8 cellular contexts compared by ENCODE assay signal in the genomic region with DNA sequence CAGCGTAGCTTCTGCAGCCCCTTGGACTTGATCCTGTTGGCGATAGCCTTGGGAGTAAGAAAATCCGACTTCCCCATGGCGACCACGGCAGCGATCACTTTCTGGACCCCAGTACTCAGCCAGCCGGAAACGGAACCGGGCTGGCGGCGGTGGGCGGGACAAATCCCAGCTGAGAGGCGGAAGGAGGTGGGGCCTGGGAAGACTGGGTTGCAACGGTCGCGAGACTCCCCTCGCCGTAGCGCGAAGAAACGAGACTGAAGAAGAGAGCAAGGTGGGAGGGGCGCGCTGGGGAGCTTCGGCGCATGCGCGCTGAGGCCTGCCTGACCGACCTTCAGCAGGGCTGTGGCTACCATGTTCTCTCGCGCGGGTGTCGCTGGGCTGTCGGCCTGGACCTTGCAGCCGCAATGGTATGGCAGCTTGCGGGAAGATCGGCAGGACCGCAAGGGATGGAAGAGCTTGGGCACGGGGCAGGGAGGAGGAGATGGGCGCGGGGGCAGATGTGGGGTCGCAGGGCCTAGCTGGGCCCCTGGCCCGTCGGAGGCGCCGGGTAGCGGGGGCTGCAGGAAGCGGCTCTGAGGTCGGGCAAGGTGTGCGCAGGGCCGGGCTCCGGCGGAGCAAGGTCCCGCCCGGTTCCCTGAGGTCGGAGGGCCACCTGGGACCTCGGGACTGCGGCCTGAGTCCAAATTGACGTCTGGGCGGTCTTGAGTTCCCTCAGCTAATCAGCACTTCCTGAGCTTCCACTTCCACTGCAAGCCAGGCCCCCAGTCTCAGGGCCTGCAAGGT. TPM values are rescaled to one million over a fixed set of nuclear protein-coding genes. Genes with fewer than 3 reads are reported as not detected.
DNase-seq lines count a peak whose midpoint lies in the region; ATAC-seq and TF ChIP-seq lines count a peak whose summit lies in the region.

A gene (plus strand): TSS at position 321 of the 783 bp plus-strand sequence. CDS start 31 bp downstream, at position 352.
A gene with protein sequence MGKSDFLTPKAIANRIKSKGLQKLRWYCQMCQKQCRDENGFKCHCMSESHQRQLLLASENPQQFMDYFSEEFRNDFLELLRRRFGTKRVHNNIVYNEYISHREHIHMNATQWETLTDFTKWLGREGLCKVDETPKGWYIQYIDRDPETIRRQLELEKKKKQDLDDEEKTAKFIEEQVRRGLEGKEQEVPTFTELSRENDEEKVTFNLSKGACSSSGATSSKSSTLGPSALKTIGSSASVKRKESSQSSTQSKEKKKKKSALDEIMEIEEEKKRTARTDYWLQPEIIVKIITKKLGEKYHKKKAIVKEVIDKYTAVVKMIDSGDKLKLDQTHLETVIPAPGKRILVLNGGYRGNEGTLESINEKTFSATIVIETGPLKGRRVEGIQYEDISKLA (minus strand): TSS at position 137 of the 783 bp plus-strand sequence. CDS start 60 bp downstream, at position 77.

- H3K27me3 ChIP-seq in SU-DHL-6 (ENCODE audit: low read length) (no peaks in the 10 kb centered on the region), cardiac muscle cell (no peaks in the 10 kb centered on the region), trophoblast cell (ENCODE audit: insufficient read depth, low read length) (no peaks in the 10 kb centered on the region), upper lobe of left lung (no peaks in the 10 kb centered on the region)

- POLR2A ChIA-PET in activated naive CD8-positive, alpha-beta T cell treated with anti-CD3 and anti-CD28 coated beads, Interleukin-2, amount 10 ng/mL, durations not matched to agents 7 days and 5 days (lab: Charles Lee), result interaction anchor here (0.6 to 1.7 kb wide), 16 partner anchors 10 to 615 kb away, joined by 3 to 43 read pairs (median 4); a partner anchor contains a TSS

- H3K27ac Mint-ChIP-seq in activated naive CD8-positive, alpha-beta T cell treated with anti-CD3 and anti-CD28 coated beads, Interleukin-2, amount 10 ng/mL, durations not matched to agents 7 days and 5 days, result no peak within 1 kb of the TSS

- peaks cover 12% of the 10 kb centered on the region for H3K79me1 ChIP-seq in trophoblast cell (ENCODE audit: low read length)

- H3K9me2 ChIP-seq in SU-DHL-6 (replicated peaks; ENCODE audit: insufficient read depth, low read length), result no peaks in the 10 kb centered on the region

- no peaks in the 10 kb centered on the region for H3K27me3 Mint-ChIP-seq in activated naive CD8-positive, alpha-beta T cell treated with anti-CD3 and anti-CD28 coated beads, Interleukin-2, amount 10 ng/mL, durations not matched to agents 7 days and 5 days

- H2AFZ ChIP-seq in SU-DHL-6 (ENCODE audit: low read depth, low read length, severe bottlenecking), result peak within 1 kb of the TSS; percentile 76
- H2AFZ ChIP-seq in trophoblast cell (ENCODE audit: insufficient read depth, low read length, poor library complexity), result peak within 1 kb of the TSS; percentile 90

- peaks cover 99% of the 10 kb centered on the region for H3K79me2 ChIP-seq in SU-DHL-6 (ENCODE audit: insufficient read depth, low read length)
- H3K79me2 ChIP-seq in trophoblast cell (ENCODE audit: control insufficient read depth, insufficient read depth, low read length, poor library complexity), result peaks cover 19% of the 10 kb centered on the region

- H3K4me3 ChIP-seq in GM12864 (ENCODE audit: low read depth, low read length), result peak within 1 kb of the TSS; percentile 70
- H3K4me3 ChIP-seq in SU-DHL-6 (ENCODE audit: insufficient read depth, low read length, poor library complexity, severe bottlenecking), result peak within 1 kb of the TSS; percentile 72
- peak within 1 kb of the TSS; percentile 58 for H3K4me3 ChIP-seq in cardiac muscle cell
- H3K4me3 ChIP-seq in trophoblast cell (ENCODE audit: low read depth, low read length), result peak within 1 kb of the TSS; percentile 94
- peak within 1 kb of the TSS; percentile 67 to 91 (median 80) for H3K4me3 ChIP-seq in upper lobe of left lung

- no peaks in the 10 kb centered on the region for H3K9me3 ChIP-seq in SU-DHL-6 (ENCODE audit: insufficient read depth, low read length)
- H3K9me3 ChIP-seq in cardiac muscle cell (ENCODE audit: low read depth), result no peaks in the 10 kb centered on the region
- no peaks in the 10 kb centered on the region for H3K9me3 ChIP-seq in trophoblast cell (ENCODE audit: insufficient read depth, low read depth, low read length)
- H3K9me3 ChIP-seq in upper lobe of left lung, result no peaks in the 10 kb centered on the region

- H3K36me3 ChIP-seq in SU-DHL-6 (ENCODE audit: low read length) (no peaks in the 10 kb centered on the region), cardiac muscle cell (no peaks in the 10 kb centered on the region), trophoblast cell (ENCODE audit: control insufficient read depth in 1 of 2, insufficient read depth in 2 of 2, low read length in 2 of 2) (peaks cover 0 to 6% of the 10 kb centered on the region in 2 experiments), upper lobe of left lung (no peaks in the 10 kb centered on the region)

- H3K4ac ChIP-seq in trophoblast cell (ENCODE audit: low read depth, low read length), result peak within 1 kb of the TSS; percentile 98

- no peak within 1 kb of the TSS for H2BK12ac ChIP-seq in trophoblast cell (ENCODE audit: low read length)

- ATAC-seq in HG02642 (IDR thresholded peaks at IDR 0.05; ENCODE audit: poor library complexity, unreplicated experiment), result peak; percentile 96
- peak; percentile 96 for ATAC-seq in activated naive CD8-positive, alpha-beta T cell treated with anti-CD3 and anti-CD28 coated beads, Interleukin-2, amount 10 ng/mL, durations not matched to agents 7 days and 5 days (ENCODE audit: low read depth)
- peak; percentile 98 for ATAC-seq in upper lobe of left lung (ENCODE audit: low FRiP score in 2 of 2)

- TF ChIP-seq POLR2A in upper lobe of left lung (IDR thresholded peaks at IDR 0.05), result peak in 3 of 4 donors; percentile 67 to 89 (median 87)

- peak within 1 kb of the TSS; percentile 86 for H2BK120ac ChIP-seq in trophoblast cell (ENCODE audit: insufficient read depth, low read length, poor library complexity)

- H4K8ac ChIP-seq in trophoblast cell (ENCODE audit: low read depth, low read length), result peak within 1 kb of the TSS; percentile 99

- TF ChIP-seq CTCF in GM12864 (IDR thresholded peaks at IDR 0.05; ENCODE audit: low read depth, low read length, missing control alignments) (no peak), SU-DHL-6 (IDR thresholded peaks at IDR 0.05; ENCODE audit: insufficient read depth, low read length, poor library complexity, severe bottlenecking) (no peak), cardiac muscle cell (IDR thresholded peaks at IDR 0.05; ENCODE audit: low read depth, low read length) (no peak), upper lobe of left lung (IDR thresholded peaks at IDR 0.05) (no peak)

- no peaks in the 10 kb centered on the region for H3F3A ChIP-seq in SU-DHL-6 (ENCODE audit: insufficient read depth)

- peak within 1 kb of the TSS; percentile 94 for H4K91ac ChIP-seq in trophoblast cell (ENCODE audit: low read depth, low read length)

- peak within 1 kb of the TSS; percentile 97 for H3K14ac ChIP-seq in trophoblast cell (ENCODE audit: low read length)

- H3K4me2 ChIP-seq in SU-DHL-6 (ENCODE audit: low read depth, low read length, poor library complexity, severe bottlenecking) (peak within 1 kb of the TSS; percentile 96), trophoblast cell (ENCODE audit: low read length) (peak within 1 kb of the TSS; percentile 92)

- TF ChIP-seq EP300 in upper lobe of left lung (IDR thresholded peaks at IDR 0.05), result no peak

- peak within 1 kb of the TSS; percentile 95 for H4K12ac ChIP-seq in trophoblast cell (ENCODE audit: low read depth, low read length)

- peak; percentile 90 for DNase-seq in GM12864 (ENCODE audit: low read depth)
- DNase-seq in NCI-H1105 treated with DMSO at 0.1 percent for 48 hours (lab: John Stamatoyannopoulos, UW), result peak; percentile 86
- DNase-seq in activated naive CD8-positive, alpha-beta T cell treated with anti-CD3 and anti-CD28 coated beads, Interleukin-2, amount 10 ng/mL, durations not matched to agents 7 days and 5 days, result peak; percentile 98
- DNase-seq in cardiac muscle cell (ENCODE audit: low read depth in 1 of 2, low spot score in 1 of 2), result peak; percentile 98
- peak; percentile 98 to 99 for DNase-seq in trophoblast cell
- peak; percentile 98 to 99 for DNase-seq in upper lobe of left lung

- peak within 1 kb of the TSS; percentile 91 for H2AK5ac ChIP-seq in trophoblast cell (ENCODE audit: low read length)

- H3K36me3 Mint-ChIP-seq in activated naive CD8-positive, alpha-beta T cell treated with anti-CD3 and anti-CD28 coated beads, Interleukin-2, amount 10 ng/mL, durations not matched to agents 7 days and 5 days, result peaks cover 27% of the 10 kb centered on the region

- H2BK5ac ChIP-seq in trophoblast cell (ENCODE audit: low read depth, low read length, poor library complexity), result peak within 1 kb of the TSS; percentile 89

- H3K4me1 ChIP-seq in cardiac muscle cell (ENCODE audit: low read depth), result peaks cover 18% of the 10 kb centered on the region
- peaks cover 0 to 5% of the 10 kb centered on the region in 2 experiments for H3K4me1 ChIP-seq in trophoblast cell (ENCODE audit: control insufficient read depth in 1 of 2, insufficient read depth in 2 of 2, low read length in 2 of 2)
- peaks cover 24 to 51% (median 27%) of the 10 kb centered on the region in 4 donors for H3K4me1 ChIP-seq in upper lobe of left lung

- H3K4me1 Mint-ChIP-seq in activated naive CD8-positive, alpha-beta T cell treated with anti-CD3 and anti-CD28 coated beads, Interleukin-2, amount 10 ng/mL, durations not matched to agents 7 days and 5 days, result peaks cover 46% of the 10 kb centered on the region

- no peak within 1 kb of the TSS for H3K4me3 Mint-ChIP-seq in activated naive CD8-positive, alpha-beta T cell treated with anti-CD3 and anti-CD28 coated beads, Interleukin-2, amount 10 ng/mL, durations not matched to agents 7 days and 5 days

- H4K20me1 ChIP-seq in SU-DHL-6 (ENCODE audit: low read depth, low read length), result peaks cover 17% of the 10 kb centered on the region

- no peaks in the 10 kb centered on the region for H3K9me3 Mint-ChIP-seq in activated naive CD8-positive, alpha-beta T cell treated with anti-CD3 and anti-CD28 coated beads, Interleukin-2, amount 10 ng/mL, durations not matched to agents 7 days and 5 days

- peak within 1 kb of the TSS; percentile 28 for H3K27ac ChIP-seq in SU-DHL-6 (ENCODE audit: low read depth, low read length)
- peak within 1 kb of the TSS; percentile 88 for H3K27ac ChIP-seq in cardiac muscle cell
- H3K27ac ChIP-seq in trophoblast cell (ENCODE audit: low read depth, low read length), result peak within 1 kb of the TSS; percentile 48
- peak within 1 kb of the TSS; percentile 77 to 92 (median 85) for H3K27ac ChIP-seq in upper lobe of left lung

- peak within 1 kb of the TSS; percentile 91 for H3K9ac ChIP-seq in SU-DHL-6 (ENCODE audit: low read length)
- peak within 1 kb of the TSS; percentile 83 for H3K9ac ChIP-seq in trophoblast cell (ENCODE audit: low read length)

- H3K23ac ChIP-seq in trophoblast cell (ENCODE audit: low read length), result no peak within 1 kb of the TSS

- H3K18ac ChIP-seq in trophoblast cell (ENCODE audit: low read length), result peak within 1 kb of the TSS; percentile 98

- no CpG with 5 or more reads among the region's 59 CpGs for WGBS in trophoblast cell (ENCODE audit: extremely low coverage, insufficient coverage, insufficient read length)
- 0 to 1% methylated on average over 29 to 39 of the region's 59 CpGs for WGBS in upper lobe of left lung, 2 donors

RNA-seq across cellular contexts. Expression of the first gene that starts in this region (rescaled TPM):
- 100 to 1,000 TPM; 268 to 273 TPM for total RNA-seq in activated naive CD8-positive, alpha-beta T cell treated with anti-CD3 and anti-CD28 coated beads, Interleukin-2, amount 10 ng/mL, durations not matched to agents 7 days and 5 days
- total RNA-seq in cardiac muscle cell, result 341 and 498 TPM in 2 replicates
- 714 and 811 TPM in 2 replicates for polyA plus RNA-seq in cardiac muscle cell
- 405 and 412 TPM in 2 replicates for polyA plus RNA-seq in trophoblast cell (2013)
- total RNA-seq in upper lobe of left lung, result 100 to 1,000 TPM; 130 to 237 (median 165) TPM

RNA-seq across cellular contexts. Expression of the second gene that starts in this region (rescaled TPM):
- 10 to 100 TPM; 13.8 to 16.6 TPM for total RNA-seq in activated naive CD8-positive, alpha-beta T cell treated with anti-CD3 and anti-CD28 coated beads, Interleukin-2, amount 10 ng/mL, durations not matched to agents 7 days and 5 days
- total RNA-seq in cardiac muscle cell (3.2 and 7.4 TPM in 2 replicates), upper lobe of left lung (10 to 100 TPM in 2 of 6 donors, 1 to 10 TPM in 4; 5.9 to 14.7 (median 9.5) TPM)
- polyA plus RNA-seq in cardiac muscle cell, result 7.3 and 16.8 TPM in 2 replicates
- polyA plus RNA-seq in trophoblast cell (2013), result 20.0 and 22.1 TPM in 2 replicates

Comparison
In these comparisons a context has a peak if more than half of its experiments do, and no peak if none do; other contexts are left out.
1. Peak in every context shown above with its lines: DNase-seq, ATAC-seq, H3K4me3 ChIP-seq and H3K27ac ChIP-seq.
2. H3K27ac ChIP-seq: peak in every context shown above with its lines; median percentile 88 in cardiac muscle cell; 85 in upper lobe of left lung; 48 in trophoblast cell; 28 in SU-DHL-6.